In genomic region chr1:244897476-244898254, GRCh38 we compare ENCODE assay signal across 22 cellular contexts.
"Had no signal": no experiment of that assay in that cellular context is flagged by ENCODE, and none has a peak within 500 bp of the region (broad histone marks: within the 10 kb centered on the region; RNA-seq: fewer than 3 reads in every experiment).

No MANE protein-coding gene starts in this region.

- H3K36me3 Mint-ChIP-seq: activated naive CD8-positive, alpha-beta T cell; mesothelial cell of epicardium; naive thymus-derived CD8-positive, alpha-beta T cell had no signal

- FAIRE-seq: frontal cortex had no signal

- H3K9me3 ChIP-seq: breast epithelium, esophagus muscularis mucosa, left ventricle myocardium inferior, tibial artery had no signal

- H3K27ac Mint-ChIP-seq: activated B cell treated with CpG ODN at 0.5 μM for 24 hours; activated CD4-positive, alpha-beta T cell treated with anti-CD3 and anti-CD28 coated beads for 36 hours; activated naive CD8-positive, alpha-beta T cell; activated T-helper 2 cell treated with anti-CD3 and anti-CD28 coated beads, Interferon-gamma antibody, Interleukin-2, Interleukin-4, amounts not matched to agents 10 μg/mL and 5 μg/mL and 100 μg/mL, durations not matched to agents 14 hours and 24 hours and 36 hours; mesothelial cell of epicardium had no signal

- H3K27me3 Mint-ChIP-seq: activated CD4-positive, alpha-beta T cell treated with anti-CD3 and anti-CD28 coated beads for 36 hours; activated naive CD8-positive, alpha-beta T cell; central memory CD8-positive, alpha-beta T cell; naive thymus-derived CD8-positive, alpha-beta T cell had no signal

- H3K27me3 ChIP-seq: breast epithelium, esophagus muscularis mucosa, tibial artery had no signal

- H3K4me3 Mint-ChIP-seq: activated B cell treated with CpG ODN at 0.5 μM for 24 hours; activated CD4-positive, alpha-beta T cell treated with anti-CD3 and anti-CD28 coated beads for 36 hours; activated naive CD8-positive, alpha-beta T cell; activated T-cell treated with anti-CD3 and anti-CD28 coated beads, Interleukin-2, amount 50 U/mL, for 4 hours; central memory CD8-positive, alpha-beta T cell; mesothelial cell of epicardium; naive thymus-derived CD8-positive, alpha-beta T cell had no signal

- H3K4me1 Mint-ChIP-seq: activated B cell treated with CpG ODN at 0.5 μM for 24 hours; activated CD4-positive, alpha-beta T cell treated with anti-CD3 and anti-CD28 coated beads for 36 hours; central memory CD8-positive, alpha-beta T cell; naive thymus-derived CD8-positive, alpha-beta T cell had no signal

- DNase-seq: activated B cell treated with CpG ODN at 0.5 μM for 24 hours; activated CD4-positive, alpha-beta T cell treated with anti-CD3 and anti-CD28 coated beads for 36 hours; activated CD4-positive, alpha-beta T cell treated with anti-CD3 and anti-CD28 coated beads, Interleukin-2, amount 50 U/mL, for 4 hours; activated CD8-positive, alpha-beta memory T cell treated with anti-CD3 and anti-CD28 coated beads, Interleukin-2, amount 50 U/mL, for 48 hours; activated naive CD4-positive, alpha-beta T cell; activated T-cell treated with anti-CD3 and anti-CD28 coated beads, Interleukin-2, amount 50 U/mL, for 4 hours; glutamatergic neuron; hippocampal formation; left ventricle myocardium inferior; naive thymus-derived CD8-positive, alpha-beta T cell; right cardiac atrium; stimulated activated CD4-positive, alpha-beta T cell treated with anti-CD3 and anti-CD28 coated beads, Interleukin-4, amount 100 ng/mL, for 24 hours; stimulated activated naive CD4-positive, alpha-beta T cell treated with Interleukin-2 at 50 U/mL for 16 hours; tibial artery had no signal

- H3K4me1 ChIP-seq: breast epithelium, left ventricle myocardium inferior, tibial artery had no signal

- H3K36me3 ChIP-seq: breast epithelium, esophagus muscularis mucosa, left ventricle myocardium inferior, tibial artery had no signal

- H3K4me3 ChIP-seq: breast epithelium, coronary artery, esophagus muscularis mucosa, left ventricle myocardium inferior, tibial artery had no signal

- H3K9me3 Mint-ChIP-seq: activated B cell treated with CpG ODN at 0.5 μM for 24 hours; activated T-cell treated with anti-CD3 and anti-CD28 coated beads, Interleukin-2, amount 50 U/mL, for 4 hours; activated T-helper 2 cell treated with anti-CD3 and anti-CD28 coated beads, Interferon-gamma antibody, Interleukin-2, Interleukin-4, amounts not matched to agents 10 μg/mL and 5 μg/mL and 100 μg/mL, durations not matched to agents 14 hours and 24 hours and 36 hours; central memory CD8-positive, alpha-beta T cell; mesothelial cell of epicardium; naive thymus-derived CD8-positive, alpha-beta T cell had no signal
